8 cellular contexts compared by ENCODE assay signal in genomic region chr15:33215941-33216872, GRCh38. TPM values are rescaled to one million over a fixed set of nuclear protein-coding genes. Genes with fewer than 3 reads are reported as not detected.
DNase-seq lines count a peak whose midpoint lies in the region; ATAC-seq and TF ChIP-seq lines count a peak whose summit lies in the region.

No MANE protein-coding gene starts in this region.

- H3K9me3 ChIP-seq in GM23248 (ENCODE audit: low read depth), result no peaks in the 10 kb centered on the region
- H3K9me3 ChIP-seq in right atrium auricular region, result no peaks in the 10 kb centered on the region

- peaks cover 8% of the 10 kb centered on the region for H3K27me3 ChIP-seq in GM23248 (replicated peaks; ENCODE audit: insufficient read depth)
- no peaks in the 10 kb centered on the region for H3K27me3 ChIP-seq in right atrium auricular region

- H3K9me3 Mint-ChIP-seq in activated CD4-positive, alpha-beta T cell treated with anti-CD3 and anti-CD28 coated beads, Interleukin-2, amount 10 ng/mL, durations not matched to agents 7 days and 5 days, result no peaks in the 10 kb centered on the region

- 78 to 85% methylated on average over 3 of the region's 3 CpGs for WGBS in GM23248 (ENCODE audit: low coverage in 1 of 2, low lambda C conversion rate in 2 of 2, missing lambda C conversion rate in 2 of 2), 2 experiments

- H3K9me2 ChIP-seq in GM23248 (ENCODE audit: insufficient read depth), result no peaks in the 10 kb centered on the region

- in situ Hi-C loops in GM23248 (cut with MboI), result no loop called here

- no peak overlapping the region for H3K9ac ChIP-seq in GM23248

- peak; percentile 24 for DNase-seq in AG08396 (ENCODE audit: low spot score)
- peak; percentile 55 for DNase-seq in GM23248
- peak; percentile 49 for DNase-seq in SKM-1 treated with dmso at 0.1 percent for 144 hours (lab: John Stamatoyannopoulos, UW; ENCODE audit: unreplicated experiment)
- DNase-seq in iPS-NIHi11 (ENCODE audit: low spot score), result peak; percentile 62
- no peak for DNase-seq in activated CD4-positive, alpha-beta T cell treated with anti-CD3 and anti-CD28 coated beads, Interleukin-2, amount 10 ng/mL, durations not matched to agents 7 days and 5 days
- no peak for DNase-seq in right atrium auricular region (ENCODE audit: low spot score)

- CTCF ChIA-PET in activated CD4-positive, alpha-beta T cell treated with anti-CD3 and anti-CD28 coated beads, Interleukin-2, amount 10 ng/mL, durations not matched to agents 7 days and 5 days (lab: Charles Lee), result interaction anchor here (2.1 kb wide), 1 partner anchor 14 kb away, joined by 6 read pairs; no protein-coding TSS in a partner anchor

- no peaks in the 10 kb centered on the region for H4K20me1 ChIP-seq in GM23248 (ENCODE audit: insufficient read depth)

- no peaks in the 10 kb centered on the region for H3K79me2 ChIP-seq in GM23248 (ENCODE audit: insufficient read depth)

- peak in 1 of 2 donors; percentile 42 for TF ChIP-seq CTCF in right atrium auricular region (IDR thresholded peaks at IDR 0.05)

- no peaks in the 10 kb centered on the region for H3K36me3 ChIP-seq in GM23248 (ENCODE audit: low read depth)
- H3K36me3 ChIP-seq in right atrium auricular region, result no peaks in the 10 kb centered on the region

- H3K4me1 ChIP-seq in GM23248 (ENCODE audit: insufficient read depth) (no peaks in the 10 kb centered on the region), right atrium auricular region (no peaks in the 10 kb centered on the region)

- ATAC-seq in GM21515 (IDR thresholded peaks at IDR 0.05; ENCODE audit: unreplicated experiment), result no peak
- ATAC-seq in HG02981 (IDR thresholded peaks at IDR 0.05; ENCODE audit: unreplicated experiment), result no peak

- H2AFZ ChIP-seq in GM23248, result no peak overlapping the region

- no peaks in the 10 kb centered on the region for H3F3A ChIP-seq in GM23248 (ENCODE audit: insufficient read depth)

- H3K27me3 Mint-ChIP-seq in activated CD4-positive, alpha-beta T cell treated with anti-CD3 and anti-CD28 coated beads, Interleukin-2, amount 10 ng/mL, durations not matched to agents 7 days and 5 days, result no peaks in the 10 kb centered on the region

- POLR2A ChIA-PET in activated CD4-positive, alpha-beta T cell treated with anti-CD3 and anti-CD28 coated beads, Interleukin-2, amount 10 ng/mL, durations not matched to agents 7 days and 5 days (lab: Charles Lee), result no interaction called here

- H3K36me3 Mint-ChIP-seq in activated CD4-positive, alpha-beta T cell treated with anti-CD3 and anti-CD28 coated beads, Interleukin-2, amount 10 ng/mL, durations not matched to agents 7 days and 5 days (ENCODE audit: low read depth), result no peaks in the 10 kb centered on the region

- H3K27ac ChIP-seq in GM23248, result no peak overlapping the region
- H3K27ac ChIP-seq in right atrium auricular region, result no peak overlapping the region

- H3K4me3 Mint-ChIP-seq in activated CD4-positive, alpha-beta T cell treated with anti-CD3 and anti-CD28 coated beads, Interleukin-2, amount 10 ng/mL, durations not matched to agents 7 days and 5 days, result no peak overlapping the region

- H3K4me2 ChIP-seq in GM23248 (ENCODE audit: unreplicated experiment), result no peak overlapping the region

- H3K27ac Mint-ChIP-seq in activated CD4-positive, alpha-beta T cell treated with anti-CD3 and anti-CD28 coated beads, Interleukin-2, amount 10 ng/mL, durations not matched to agents 7 days and 5 days, result no peak overlapping the region

- H3K4me3 ChIP-seq in GM23248, result no peak overlapping the region
- no peak overlapping the region for H3K4me3 ChIP-seq in right atrium auricular region

- H3K4me1 Mint-ChIP-seq in activated CD4-positive, alpha-beta T cell treated with anti-CD3 and anti-CD28 coated beads, Interleukin-2, amount 10 ng/mL, durations not matched to agents 7 days and 5 days, result no peaks in the 10 kb centered on the region

RNA-seq across cellular contexts. Expression of gene FMN1, which starts 21.7 kb away (rescaled TPM):
- total RNA-seq in GM23248 (2014; rRNA removed; shearing (Covaris generic)), result 2.0 and 2.2 TPM in 2 replicates
- 0.93 and 1.4 TPM in 2 replicates for polyA plus RNA-seq in GM23248 (2016; fragmentation: Nextera tagmentation; extraction: Ambion mirVana)
- total RNA-seq in activated CD4-positive, alpha-beta T cell treated with anti-CD3 and anti-CD28 coated beads, Interleukin-2, amount 10 ng/mL, durations not matched to agents 7 days and 5 days, result under 1 TPM; 0.04 to 0.12 TPM
- total RNA-seq in right atrium auricular region, result 1 to 10 TPM; 2.4 to 3.1 TPM

Comparison
In these comparisons a context has a peak if more than half of its experiments do, and no peak if none do; other contexts are left out.
1. DNase-seq: peak in AG08396 (single experiment), GM23248 (single experiment), SKM-1 treated with dmso at 0.1 percent for 144 hours (single experiment) and iPS-NIHi11 (single experiment); none in activated CD4-positive, alpha-beta T cell treated with anti-CD3 and anti-CD28 coated beads, Interleukin-2, amount 10 ng/mL, durations not matched to agents 7 days and 5 days (single experiment) and right atrium auricular region (single experiment).